8 cellular contexts compared by ENCODE assay signal in the genomic region with DNA sequence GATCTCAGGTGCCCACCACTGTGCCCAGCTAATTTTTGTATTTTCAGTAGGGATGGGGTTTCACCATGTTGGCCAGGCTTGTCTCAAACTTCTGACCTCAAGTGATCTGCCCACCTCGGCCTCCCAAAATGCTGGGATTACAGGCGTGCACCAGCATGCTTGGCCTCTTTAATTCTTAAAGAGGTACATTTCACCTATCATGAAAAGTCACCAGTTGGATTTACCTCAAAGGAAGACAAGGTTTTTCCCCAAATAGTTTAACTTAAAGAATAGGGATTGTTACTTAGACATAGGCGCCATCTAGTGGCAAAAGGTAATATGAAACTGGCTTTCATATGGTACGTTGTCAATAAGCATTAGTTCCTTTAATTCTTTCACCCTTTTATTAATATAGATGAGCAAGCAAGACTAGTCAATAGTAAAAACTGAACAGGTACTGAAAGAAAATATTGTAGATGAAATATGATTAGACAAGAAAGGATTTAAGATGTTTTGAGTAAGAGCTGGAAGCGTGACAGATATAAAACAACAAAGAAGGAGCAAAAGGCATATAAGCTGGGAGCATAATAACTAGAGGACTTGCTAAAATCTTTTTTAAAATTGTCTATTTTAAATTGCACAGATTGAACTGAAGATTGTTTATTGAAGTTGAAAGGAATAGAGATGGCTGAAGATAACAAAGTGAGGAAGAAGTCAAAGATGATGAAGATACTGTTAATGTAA.
A peak's percentile ranks its signal among the peaks of the same experiment; 100 is the strongest.
DNase-seq lines count a peak whose midpoint lies in the region; ATAC-seq, FAIRE-seq and TF ChIP-seq lines count a peak whose summit lies in the region.

No MANE protein-coding gene starts in this region.

- ATAC-seq in GM18867 (IDR thresholded peaks at IDR 0.05; ENCODE audit: unreplicated experiment), result peak; percentile 67
- ATAC-seq in HG03103 (IDR thresholded peaks at IDR 0.05; ENCODE audit: low read depth, unreplicated experiment), result peak; percentile 69

- peak; percentile 21 for FAIRE-seq in D721Med (lab: Jason Lieb, UNC)

- H3K4me3 Mint-ChIP-seq in activated T-cell treated with anti-CD3 and anti-CD28 coated beads, Interleukin-2, amount 50 U/mL, for 24 hours, result no peak overlapping the region

- no peak for DNase-seq in D721Med (ENCODE audit: insufficient read length, low spot score)
- DNase-seq in NCI-H2171 (lab: John Stamatoyannopoulos, UW), result peak; percentile 50
- DNase-seq in activated T-cell treated with anti-CD3 and anti-CD28 coated beads, Interleukin-2, amount 50 U/mL, for 24 hours, result peak; percentile 37
- DNase-seq in iPS-NIHi11 (ENCODE audit: low spot score), result peak; percentile 37
- peak; percentile 26 for DNase-seq in stromal cell of bone marrow (ENCODE audit: low read depth)
- no peak for DNase-seq in cerebellar nuclear complex (lab: John Stamatoyannopoulos, UW)

- peak; percentile 72 for TF ChIP-seq CTCF in D721Med (IDR thresholded peaks at IDR 0.05; ENCODE audit: insufficient read depth, missing control alignments)

- H3K27ac Mint-ChIP-seq in activated T-cell treated with anti-CD3 and anti-CD28 coated beads, Interleukin-2, amount 50 U/mL, for 24 hours, result no peak overlapping the region

- peaks cover 3% of the 10 kb centered on the region for H3K4me1 Mint-ChIP-seq in activated T-cell treated with anti-CD3 and anti-CD28 coated beads, Interleukin-2, amount 50 U/mL, for 24 hours (ENCODE audit: low read depth)

- no peaks in the 10 kb centered on the region for H3K36me3 Mint-ChIP-seq in activated T-cell treated with anti-CD3 and anti-CD28 coated beads, Interleukin-2, amount 50 U/mL, for 24 hours (ENCODE audit: low read depth)

- no peaks in the 10 kb centered on the region for H3K9me3 Mint-ChIP-seq in activated T-cell treated with anti-CD3 and anti-CD28 coated beads, Interleukin-2, amount 50 U/mL, for 24 hours

- peaks cover 3% of the 10 kb centered on the region for H3K27me3 Mint-ChIP-seq in activated T-cell treated with anti-CD3 and anti-CD28 coated beads, Interleukin-2, amount 50 U/mL, for 24 hours

Comparison
In these comparisons a context has a peak if more than half of its experiments do, and no peak if none do; other contexts are left out.
1. DNase-seq: peak in NCI-H2171 (single experiment), activated T-cell treated with anti-CD3 and anti-CD28 coated beads, Interleukin-2, amount 50 U/mL, for 24 hours (single experiment), iPS-NIHi11 (single experiment) and stromal cell of bone marrow (single experiment); none in D721Med (single experiment) and cerebellar nuclear complex (0 of 2).